9 cellular contexts compared by ENCODE assay signal in genomic region chr1:117933769-117934168, GRCh38.
"Had no signal": no experiment of that assay in that cellular context is flagged by ENCODE, and none has a peak within 500 bp of the region (broad histone marks: within the 10 kb centered on the region; RNA-seq: fewer than 3 reads in every experiment).

No MANE protein-coding gene starts in this region.

- H3K27ac ChIP-seq: HL-60 had no signal

- H3K4me3 ChIP-seq: GM23338, K562 had no signal

- H3K4me2 ChIP-seq: GM23338 had no signal

- DNase-seq: H9, HCEC 1CT, IMR-90, KG1 had no signal

- ATAC-seq: GM23338, K562 had no signal

- H2AFZ ChIP-seq: GM23338 had no signal

- FAIRE-seq: H1, H54, K562 had no signal
